8 cellular contexts compared by ENCODE assay signal in genomic region chr18:48031011-48031480, GRCh38.
DNase-seq lines count a peak whose midpoint lies in the region; ATAC-seq and TF ChIP-seq lines count a peak whose summit lies in the region.

No MANE protein-coding gene starts in this region.

- no peaks in the 10 kb centered on the region for H3K36me3 Mint-ChIP-seq in stimulated activated effector memory CD8-positive, alpha-beta T cell treated with anti-CD3 and anti-CD28 coated beads, Interleukin-12 subunit alpha, Interleukin-12 subunit beta, amount 100 ng/mL, for 72 hours

- no peak for TF ChIP-seq POLR2A in breast epithelium (IDR thresholded peaks at IDR 0.05)
- TF ChIP-seq POLR2A in uterus (IDR thresholded peaks at IDR 0.05) = no peak

- H3K36me3 ChIP-seq in breast epithelium (no peaks in the 10 kb centered on the region), uterus (no peaks in the 10 kb centered on the region)

- H3K4me3 Mint-ChIP-seq in stimulated activated effector memory CD8-positive, alpha-beta T cell treated with anti-CD3 and anti-CD28 coated beads, Interleukin-12 subunit alpha, Interleukin-12 subunit beta, amount 100 ng/mL, for 72 hours = no peak overlapping the region

- DNase-seq in DMS 273 (lab: John Stamatoyannopoulos, UW; ENCODE audit: unreplicated experiment) (peak; percentile 83), HT-29 (ENCODE audit: low spot score) (peak; percentile 74), NCI-H748 treated with DMSO at 0.1 percent for 48 hours (lab: John Stamatoyannopoulos, UW) (peak; percentile 63), breast epithelium (ENCODE audit: low spot score in 2 of 2) (peak in 1 of 2 donors; percentile 62), left colon (peak; percentile 48 to 64), uterus (peak; percentile 55 to 63), foreskin melanocyte (no peak)
- DNase-seq in stimulated activated effector memory CD8-positive, alpha-beta T cell treated with anti-CD3 and anti-CD28 coated beads, Interleukin-12 subunit alpha, Interleukin-12 subunit beta, amount 100 ng/mL, for 72 hours (ENCODE audit: low spot score in 2 of 2) = no peak

- H3K27me3 ChIP-seq in breast epithelium = no peaks in the 10 kb centered on the region
- H3K27me3 ChIP-seq in uterus = no peaks in the 10 kb centered on the region

- intact Hi-C loops in breast epithelium (cut with DNase I; ENCODE audit: low total_unique reads) = loop anchor here (10.0 kb wide), 1 partner anchor 304 kb away; no protein-coding TSS in a partner anchor
- intact Hi-C loops in left colon (cut with DNase I, micrococcal nuclease) = loop anchor here in 1 of 2 donors (5.0 kb wide), 1 partner anchor 416 kb away; no protein-coding TSS in a partner anchor
- intact Hi-C loops in uterus (cut with DNase I; ENCODE audit: low total_unique reads) = no loop called here

- H3K27ac ChIP-seq in breast epithelium = peak overlapping the region; percentile 57 to 63
- H3K27ac ChIP-seq in uterus = no peak overlapping the region

- H3K27ac Mint-ChIP-seq in stimulated activated effector memory CD8-positive, alpha-beta T cell treated with anti-CD3 and anti-CD28 coated beads, Interleukin-12 subunit alpha, Interleukin-12 subunit beta, amount 100 ng/mL, for 72 hours = no peak overlapping the region

- ATAC-seq in left colon = peak; percentile 89
- no peak for ATAC-seq in stimulated activated effector memory CD8-positive, alpha-beta T cell treated with anti-CD3 and anti-CD28 coated beads, Interleukin-12 subunit alpha, Interleukin-12 subunit beta, amount 100 ng/mL, for 72 hours

- no peaks in the 10 kb centered on the region for H3K4me1 Mint-ChIP-seq in stimulated activated effector memory CD8-positive, alpha-beta T cell treated with anti-CD3 and anti-CD28 coated beads, Interleukin-12 subunit alpha, Interleukin-12 subunit beta, amount 100 ng/mL, for 72 hours

- H3K4me1 ChIP-seq in breast epithelium = peaks cover 0 to 18% of the 10 kb centered on the region in 2 donors
- H3K4me1 ChIP-seq in uterus = no peaks in the 10 kb centered on the region

- no peaks in the 10 kb centered on the region for H3K9me3 Mint-ChIP-seq in stimulated activated effector memory CD8-positive, alpha-beta T cell treated with anti-CD3 and anti-CD28 coated beads, Interleukin-12 subunit alpha, Interleukin-12 subunit beta, amount 100 ng/mL, for 72 hours

- H3K4me3 ChIP-seq in breast epithelium = no peak overlapping the region
- no peak overlapping the region for H3K4me3 ChIP-seq in uterus

- TF ChIP-seq CTCF in breast epithelium (IDR thresholded peaks at IDR 0.05) (peak; percentile 33 to 84 (median 74)), uterus (IDR thresholded peaks at IDR 0.05) (peak; percentile 71 to 80 (median 77))

- H3K9me3 ChIP-seq in breast epithelium (no peaks in the 10 kb centered on the region), uterus (no peaks in the 10 kb centered on the region)

Comparison
In these comparisons a context has a peak if more than half of its experiments do, and no peak if none do; other contexts are left out.
1. DNase-seq: peak in DMS 273 (single experiment), HT-29 (single experiment), NCI-H748 treated with DMSO at 0.1 percent for 48 hours (single experiment), left colon (2 of 2) and uterus (2 of 2); none in stimulated activated effector memory CD8-positive, alpha-beta T cell treated with anti-CD3 and anti-CD28 coated beads, Interleukin-12 subunit alpha, Interleukin-12 subunit beta, amount 100 ng/mL, for 72 hours (0 of 2) and foreskin melanocyte (single experiment).
2. H3K27ac ChIP-seq: peak in breast epithelium (2 of 2); none in uterus (0 of 2).